ENCODE assay signal across 1 cellular context in genomic region chr2:239606955-239607794, GRCh38.
TF ChIP-seq lines count a peak whose summit lies in the region.

No MANE protein-coding gene starts in this region.

TF ChIP-seq in HepG2, 621 proteins besides CTCF, POLR2A, EP300 and RAD21 (continued from another document):
- no peak for TF ChIP-seq DRAP1 (CRISPR knock-in tag; IDR thresholded peaks at IDR 0.05)
- no peak for TF ChIP-seq ZNF644 (CRISPR knock-in tag; IDR thresholded peaks at IDR 0.05; ENCODE audit: low read depth)
- TF ChIP-seq RBM22 (optimal IDR thresholded peaks at IDR 0.05; ENCODE audit: low read length), result no peak
- no peak for TF ChIP-seq ZEB1 (IDR thresholded peaks at IDR 0.05; ENCODE audit: insufficient replicate concordance, low read depth)
